10 cellular contexts compared by ENCODE assay signal in the genomic region with DNA sequence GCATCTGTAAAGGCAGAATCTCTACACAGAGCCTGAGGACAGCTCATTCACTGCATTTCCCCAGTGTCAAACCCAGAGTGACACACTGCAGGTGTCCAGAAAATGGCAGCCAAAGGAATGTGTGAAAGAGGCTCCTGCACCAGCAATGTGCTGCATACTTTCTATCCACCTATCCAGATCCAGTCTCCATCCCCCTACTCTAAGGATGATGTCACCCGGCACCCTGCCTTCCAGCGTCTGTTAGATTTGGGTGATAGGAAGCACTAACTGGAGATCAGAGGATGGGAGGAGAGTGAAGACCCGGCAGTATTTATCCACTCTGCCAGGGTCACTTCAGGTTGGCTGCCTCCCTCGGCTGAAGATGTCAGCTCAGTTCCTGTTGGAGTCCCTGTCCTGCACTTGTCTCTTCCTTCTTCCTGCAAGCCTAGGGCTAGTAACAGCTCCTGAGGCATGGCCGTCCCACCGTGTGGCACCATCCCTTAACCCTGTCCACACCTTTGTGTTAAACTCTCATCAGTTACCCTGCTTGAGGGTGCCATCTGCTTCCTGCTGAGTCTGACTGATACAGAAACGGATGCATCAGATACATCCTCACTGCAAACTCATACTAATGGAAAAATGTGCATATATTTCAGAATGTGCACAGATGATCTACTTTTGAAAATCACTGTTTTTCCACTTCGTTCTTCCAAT. TPM values are rescaled to one million over a fixed set of nuclear protein-coding genes. Genes with fewer than 3 reads are reported as not detected.
DNase-seq lines count a peak whose midpoint lies in the region; ATAC-seq and TF ChIP-seq lines count a peak whose summit lies in the region.
"Had no signal": no experiment of that assay in that cellular context is flagged by ENCODE, and none has a peak within 500 bp of the region (broad histone marks: within the 10 kb centered on the region; RNA-seq: fewer than 3 reads in every experiment).

No MANE protein-coding gene starts in this region.

- CTCF ChIA-PET in activated naive CD4-positive, alpha-beta T cell treated with anti-CD3 and anti-CD28 coated beads for 36 hours (lab: Charles Lee): interaction anchor here (2.1 kb wide), 1 partner anchor 80 kb away, joined by 11 read pairs; no protein-coding TSS in a partner anchor
- CTCF ChIA-PET in PC-3 (lab: Charles Lee): no interaction called here

- H3K27ac ChIP-seq in RWPE2 (ENCODE audit: poor library complexity, severe bottlenecking) (peak overlapping the region; percentile 89), esophagus muscularis mucosa (replicated peaks in 1 of 4) (peak overlapping the region; percentile 21 to 72 (median 54)), stomach smooth muscle (ENCODE audit: low read length) (peak overlapping the region; percentile 31), PC-3 (ENCODE audit: low read length) (no peak overlapping the region)

- BruUV-seq in PC-3 (replicated peaks; lab: Mats Ljungman, UMichigan): no TSS peak

- no peaks in the 10 kb centered on the region for H3K9me2 ChIP-seq in PC-3 (replicated peaks; ENCODE audit: low read length)

- ATAC-seq in RWPE2 (ENCODE audit: low read depth) (no peak), left colon (no peak), PC-3 (no peak)
- ATAC-seq: GM12878 had no signal

- TF ChIP-seq CTCF in RWPE2 (IDR thresholded peaks at IDR 0.05; ENCODE audit: poor library complexity, severe bottlenecking): no peak
- no peak for TF ChIP-seq CTCF in esophagus muscularis mucosa (IDR thresholded peaks at IDR 0.05)
- TF ChIP-seq CTCF in PC-3 (conservative IDR thresholded peaks at IDR 0.05; ENCODE audit: low read depth, low read length): no peak

- H3K4me3 ChIP-seq in RWPE2 (ENCODE audit: severe bottlenecking) (no peak overlapping the region), esophagus muscularis mucosa (no peak overlapping the region), stomach smooth muscle (ENCODE audit: low read length in 2 of 2) (no peak overlapping the region), PC-3 (ENCODE audit: low read length) (no peak overlapping the region)
- H3K4me3 ChIP-seq: GM12878 had no signal

- H3K9me3 Mint-ChIP-seq in activated naive CD4-positive, alpha-beta T cell treated with anti-CD3 and anti-CD28 coated beads for 36 hours: no peaks in the 10 kb centered on the region

- H3K9ac ChIP-seq in stomach smooth muscle (ENCODE audit: low read length in 2 of 2) (no peak overlapping the region), PC-3 (ENCODE audit: low read length) (no peak overlapping the region)

- H3K4me3 Mint-ChIP-seq in activated naive CD4-positive, alpha-beta T cell treated with anti-CD3 and anti-CD28 coated beads for 36 hours: no peak overlapping the region

- H3K27me3 Mint-ChIP-seq in activated naive CD4-positive, alpha-beta T cell treated with anti-CD3 and anti-CD28 coated beads for 36 hours (ENCODE audit: low read depth): no peaks in the 10 kb centered on the region

- TF ChIP-seq EP300 in esophagus muscularis mucosa (IDR thresholded peaks at IDR 0.05): no peak

- H3K79me2 ChIP-seq in PC-3 (ENCODE audit: low read length): no peaks in the 10 kb centered on the region

- no peaks in the 10 kb centered on the region for H3K9me3 ChIP-seq in RWPE2 (ENCODE audit: severe bottlenecking)
- peaks cover 0 to 5% (median 0%) of the 10 kb centered on the region in 4 donors for H3K9me3 ChIP-seq in esophagus muscularis mucosa
- H3K9me3 ChIP-seq in stomach smooth muscle (ENCODE audit: control insufficient read depth in 2 of 2, low read length in 2 of 2): no peaks in the 10 kb centered on the region
- H3K9me3 ChIP-seq in PC-3 (ENCODE audit: low read length): no peaks in the 10 kb centered on the region

- no peak overlapping the region for H2AFZ ChIP-seq in PC-3 (ENCODE audit: low read length)

- H3K4me2 ChIP-seq in PC-3 (ENCODE audit: low read length): no peak overlapping the region

- H3K27ac Mint-ChIP-seq in activated naive CD4-positive, alpha-beta T cell treated with anti-CD3 and anti-CD28 coated beads for 36 hours: peak overlapping the region; percentile 37

- no peak for TF ChIP-seq POLR2A in esophagus muscularis mucosa (IDR thresholded peaks at IDR 0.05; ENCODE audit: low read depth)

- intact Hi-C loops in activated naive CD4-positive, alpha-beta T cell treated with anti-CD3 and anti-CD28 coated beads for 36 hours (cut with micrococcal nuclease): loop anchor here (1.0 kb wide), 1 partner anchor 10 kb away; no protein-coding TSS in a partner anchor
- intact Hi-C loops in esophagus muscularis mucosa (cut with DNase I): no loop called here
- intact Hi-C loops in left colon (cut with DNase I, micrococcal nuclease): no loop called here
- intact Hi-C loops in PC-3 (cut with micrococcal nuclease): no loop called here

- H3K36me3 ChIP-seq in RWPE2 (ENCODE audit: low read depth): no peaks in the 10 kb centered on the region
- no peaks in the 10 kb centered on the region for H3K36me3 ChIP-seq in esophagus muscularis mucosa
- no peaks in the 10 kb centered on the region for H3K36me3 ChIP-seq in stomach smooth muscle (ENCODE audit: control insufficient read depth in 2 of 2, insufficient read depth in 2 of 2, low read length in 2 of 2)
- H3K36me3 ChIP-seq in PC-3 (ENCODE audit: low read depth, low read length): no peaks in the 10 kb centered on the region

- DNase-seq in activated naive CD4-positive, alpha-beta T cell treated with anti-CD3 and anti-CD28 coated beads for 36 hours: peak; percentile 44
- DNase-seq in activated naive CD4-positive, alpha-beta T cell treated with anti-CD3 and anti-CD28 coated beads, Interleukin-2, amount 50 U/mL, for 16 hours: no peak
- no peak for DNase-seq in RWPE2 (ENCODE audit: low spot score)
- no peak for DNase-seq in esophagus muscularis mucosa (ENCODE audit: extremely low spot score)
- DNase-seq in left colon: no peak
- no peak for DNase-seq in PC-3
- DNase-seq in DMS153 treated with DMSO at 0.1 percent for 48 hours (lab: John Stamatoyannopoulos, UW; ENCODE audit: unreplicated experiment): no peak
- DNase-seq: hippocampal formation had no signal

- no peaks in the 10 kb centered on the region for H4K20me1 ChIP-seq in PC-3 (ENCODE audit: low read length)

- H3K27me3 ChIP-seq in RWPE2 (ENCODE audit: insufficient read depth, poor library complexity, severe bottlenecking): no peaks in the 10 kb centered on the region
- H3K27me3 ChIP-seq in esophagus muscularis mucosa: no peaks in the 10 kb centered on the region
- no peaks in the 10 kb centered on the region for H3K27me3 ChIP-seq in stomach smooth muscle (ENCODE audit: control insufficient read depth in 1 of 2, insufficient read depth in 2 of 2, low read length in 2 of 2)
- H3K27me3 ChIP-seq in PC-3 (ENCODE audit: low read length): no peaks in the 10 kb centered on the region

- no peaks in the 10 kb centered on the region for H3F3A ChIP-seq in PC-3 (ENCODE audit: low read length, unreplicated experiment)

- H3K4me1 Mint-ChIP-seq in activated naive CD4-positive, alpha-beta T cell treated with anti-CD3 and anti-CD28 coated beads for 36 hours (ENCODE audit: low read depth): peaks cover 49% of the 10 kb centered on the region

- POLR2A ChIA-PET in PC-3 (lab: Charles Lee; ENCODE audit: unreplicated experiment): no interaction called here

- H3K4me1 ChIP-seq in RWPE2 (ENCODE audit: insufficient read depth, poor library complexity, severe bottlenecking): peaks cover 16% of the 10 kb centered on the region
- H3K4me1 ChIP-seq in esophagus muscularis mucosa: peaks cover 12 to 44% (median 39%) of the 10 kb centered on the region in 4 donors
- H3K4me1 ChIP-seq in stomach smooth muscle (ENCODE audit: control insufficient read depth, insufficient read depth, low read length): peaks cover 39% of the 10 kb centered on the region
- H3K4me1 ChIP-seq in PC-3 (ENCODE audit: insufficient read depth, low read length): 0 out of 2 replicates have a peak, but pooled peaks cover 7% of the 10 kb centered on the region

- no peaks in the 10 kb centered on the region for H3K36me3 Mint-ChIP-seq in activated naive CD4-positive, alpha-beta T cell treated with anti-CD3 and anti-CD28 coated beads for 36 hours (ENCODE audit: low read depth)

- WGBS in esophagus muscularis mucosa: 43% methylated on average over 8 of the region's 8 CpGs

RNA-seq across cellular contexts. Expression of gene GPR68, which starts 13.0 kb away (rescaled TPM):
- 1 to 10 TPM; 1.2 to 1.3 TPM for total RNA-seq in activated naive CD4-positive, alpha-beta T cell treated with anti-CD3 and anti-CD28 coated beads for 36 hours
- total RNA-seq in esophagus muscularis mucosa (1 to 10 TPM; 1.3 to 9.1 (median 5.4) TPM), left colon (under 1 TPM; 0.58 to 0.87 TPM), PC-3 (2014; rRNA removed) (0.35 and 1.5 TPM in 2 replicates)
